2 cellular contexts compared by ENCODE assay signal in genomic region chr10:77248104-77248503, GRCh38.
TF ChIP-seq lines count a peak whose summit lies in the region.

No MANE protein-coding gene starts in this region.

TF ChIP-seq in GM23338, 12 proteins besides CTCF, POLR2A, EP300 and RAD21:
- TF ChIP-seq EZH2 (IDR thresholded peaks at IDR 0.05; ENCODE audit: low read depth, unreplicated experiment) (no peak), REST (IDR thresholded peaks at IDR 0.05; ENCODE audit: unreplicated experiment) (no peak), ETS1 (IDR thresholded peaks at IDR 0.05) (no peak), CREB1 (CRISPR knock-in tag; IDR thresholded peaks at IDR 0.05; ENCODE audit: low read depth) (no peak), ZNF114 (CRISPR knock-in tag; IDR thresholded peaks at IDR 0.05) (no peak), NANOG (IDR thresholded peaks at IDR 0.05; ENCODE audit: borderline replicate concordance) (no peak), STAT1 (IDR thresholded peaks at IDR 0.05; ENCODE audit: unreplicated experiment) (no peak), EZH2phosphoT487 (IDR thresholded peaks at IDR 0.05; ENCODE audit: unreplicated experiment) (no peak), JUNB (IDR thresholded peaks at IDR 0.05; ENCODE audit: unreplicated experiment) (no peak), ZNF462 (CRISPR knock-in tag; IDR thresholded peaks at IDR 0.05) (no peak), ZNF331 (CRISPR knock-in tag; IDR thresholded peaks at IDR 0.05; ENCODE audit: low read depth) (no peak), POLR2AphosphoS5 (IDR thresholded peaks at IDR 0.05; ENCODE audit: low read depth) (no peak)

TF ChIP-seq in HEK293T, 16 proteins besides CTCF, POLR2A, EP300 and RAD21:
- TF ChIP-seq PKNOX1 (IDR thresholded peaks at IDR 0.05), result no peak
- no peak for TF ChIP-seq SUZ12 (IDR thresholded peaks at IDR 0.05)
- TF ChIP-seq HDGF (IDR thresholded peaks at IDR 0.05; ENCODE audit: borderline replicate concordance), result no peak
- no peak for TF ChIP-seq NFRKB (IDR thresholded peaks at IDR 0.05)
- TF ChIP-seq ELF4 (IDR thresholded peaks at IDR 0.05), result no peak
- no peak for TF ChIP-seq FOXK2 (IDR thresholded peaks at IDR 0.05)
- no peak for TF ChIP-seq FOXA1 (IDR thresholded peaks at IDR 0.05)
- no peak for TF ChIP-seq FOXM1 (IDR thresholded peaks at IDR 0.05; ENCODE audit: borderline replicate concordance)
- TF ChIP-seq ARNT (IDR thresholded peaks at IDR 0.05), result no peak
- TF ChIP-seq LEF1 (IDR thresholded peaks at IDR 0.05; ENCODE audit: borderline replicate concordance), result no peak
- TF ChIP-seq CTBP1 (IDR thresholded peaks at IDR 0.05; ENCODE audit: borderline replicate concordance), result no peak
- TF ChIP-seq L3MBTL2 (conservative IDR thresholded peaks at IDR 0.05), result no peak
- TF ChIP-seq SP1 (IDR thresholded peaks at IDR 0.05), result no peak
